ENCODE assay signal across 10 cellular contexts in genomic region chr4:680565-680930, GRCh38. TPM values are rescaled to one million over a fixed set of nuclear protein-coding genes. Genes with fewer than 3 reads are reported as not detected.
DNase-seq lines count a peak whose midpoint lies in the region; ATAC-seq and TF ChIP-seq lines count a peak whose summit lies in the region.
"Had no signal": no experiment of that assay in that cellular context is flagged by ENCODE, and none has a peak within 500 bp of the region (broad histone marks: within the 10 kb centered on the region; RNA-seq: fewer than 3 reads in every experiment).

No MANE protein-coding gene starts in this region.

- H4K5ac ChIP-seq in mesendoderm (ENCODE audit: low read length): no peak overlapping the region

- 74 to 78% methylated on average over 8 to 15 of the region's 15 CpGs for WGBS in body of pancreas, 2 donors
- no CpG with 5 or more reads among the region's 15 CpGs for WGBS in mesendoderm (ENCODE audit: extremely low coverage, insufficient coverage, low lambda C conversion rate)

- H3K36me3 ChIP-seq in H7 (replicated peaks; ENCODE audit: control insufficient read depth, insufficient read depth, low read length): no peaks in the 10 kb centered on the region
- H3K36me3 ChIP-seq in body of pancreas (replicated peaks in 1 of 2; ENCODE audit: insufficient read depth in 1 of 2, low read depth in 2 of 2): no peaks in the 10 kb centered on the region
- H3K36me3 ChIP-seq in mesendoderm (ENCODE audit: control insufficient read depth, insufficient read depth, low read length): no peaks in the 10 kb centered on the region

- H3K9ac ChIP-seq in mesendoderm (ENCODE audit: low read length): peak overlapping the region; percentile 21

- peaks cover 42% of the 10 kb centered on the region for H3K4me1 ChIP-seq in body of pancreas
- peaks cover 1% of the 10 kb centered on the region for H3K4me1 ChIP-seq in mesendoderm (ENCODE audit: control insufficient read depth, low read depth, low read length)

- TF ChIP-seq CTCF in AG04449 (IDR thresholded peaks at IDR 0.05; ENCODE audit: insufficient read depth, low read length, missing control alignments) (no peak), body of pancreas (IDR thresholded peaks at IDR 0.05) (no peak)

- no peak overlapping the region for H3K4ac ChIP-seq in mesendoderm (ENCODE audit: low read depth, low read length)

- no peaks in the 10 kb centered on the region for H3K9me3 ChIP-seq in body of pancreas

- no peaks in the 10 kb centered on the region for H3K79me1 ChIP-seq in mesendoderm (ENCODE audit: low read length)

- peak overlapping the region; percentile 65 for H3K4me3 ChIP-seq in AG04449 (ENCODE audit: low read depth, low read length)
- H3K4me3 ChIP-seq in H7 (ENCODE audit: insufficient read depth, low read depth, low read length): peak overlapping the region; percentile 67
- H3K4me3 ChIP-seq in body of pancreas: no peak overlapping the region
- H3K4me3 ChIP-seq in mesendoderm (ENCODE audit: low read length): no peak overlapping the region

- peak overlapping the region; percentile 45 for H3K23ac ChIP-seq in mesendoderm (ENCODE audit: low read length)

- H3K79me2 ChIP-seq in mesendoderm (ENCODE audit: control insufficient read depth, insufficient read depth, low read length): no peaks in the 10 kb centered on the region

- H3K27me3 ChIP-seq in H7 (ENCODE audit: control insufficient read depth, insufficient read depth, low read length) (no peaks in the 10 kb centered on the region; the same call in 1 of the 2 replicates), body of pancreas (no peaks in the 10 kb centered on the region), mesendoderm (ENCODE audit: insufficient read depth, low read length, poor library complexity) (no peaks in the 10 kb centered on the region)

- no peak overlapping the region for H2BK15ac ChIP-seq in mesendoderm (replicated peaks; ENCODE audit: low read depth)

- ATAC-seq in body of pancreas: peak; percentile 2
- ATAC-seq in HG02870 (IDR thresholded peaks at IDR 0.05; ENCODE audit: unreplicated experiment): no peak

- no peak overlapping the region for H3K27ac ChIP-seq in body of pancreas
- H3K27ac ChIP-seq in mesendoderm (ENCODE audit: low read depth, low read length): no peak overlapping the region

- no peak overlapping the region for H2AK5ac ChIP-seq in mesendoderm (ENCODE audit: low read length)

- H3K18ac ChIP-seq in mesendoderm (ENCODE audit: low read length): no peak overlapping the region

- TF ChIP-seq POLR2A in body of pancreas (IDR thresholded peaks at IDR 0.05): no peak

- CTCF ChIA-PET in AG04449 (lab: Yijun Ruan, JAX): no interaction called here

- H2BK120ac ChIP-seq in mesendoderm (ENCODE audit: low read depth, low read length): no peak overlapping the region

- H3K4me2 ChIP-seq in mesendoderm (ENCODE audit: low read length): peak overlapping the region; percentile 60

- H4K8ac ChIP-seq in mesendoderm (ENCODE audit: low read depth, low read length): no peak overlapping the region

- POLR2A ChIA-PET in AG04449 (lab: Yijun Ruan, JAX): no interaction called here

- no peak overlapping the region for H2BK5ac ChIP-seq in mesendoderm (ENCODE audit: low read length)

- intact Hi-C loops in body of pancreas (cut with DNase I): no loop called here

- H3K56ac ChIP-seq in mesendoderm (ENCODE audit: low read length): peak overlapping the region; percentile 19

- DNase-seq in AG04449 (ENCODE audit: low read depth, low spot score) (no peak), H7 (peak; percentile 86), body of pancreas (no peak), mesendoderm (no peak), NCI-H187 (lab: John Stamatoyannopoulos, UW) (no peak), iPS-NIHi7 (ENCODE audit: extremely low spot score) (no peak)
- DNase-seq in NK-92 treated with Interleukin-12 subunit alpha and Interleukin-12 subunit beta, amount 100 ng/mL, for 24 hours (lab: John Stamatoyannopoulos, UW): no peak
- DNase-seq: cortex of kidney, NCI-H446 treated with DMSO at 0.1 percent for 48 hours had no signal

RNA-seq across cellular contexts. Expression of gene MYL5, which starts 6.2 kb away (rescaled TPM):
- 12.6 and 18.2 TPM in 2 replicates for total RNA-seq in H7 (2014; rRNA removed; shearing (Covaris generic))
- total RNA-seq in body of pancreas: 1 to 10 TPM; 3.0 to 6.0 TPM
- 4.5 TPM for polyA plus RNA-seq in mesendoderm (2013, experiment 1 of 2)
- 4.6 TPM for polyA plus RNA-seq in mesendoderm (2013, experiment 2 of 2)

RNA-seq across cellular contexts. Expression of gene ATP5ME, which starts 6.5 kb away (rescaled TPM):
- total RNA-seq in H7 (2014; rRNA removed; shearing (Covaris generic)): 410 and 452 TPM in 2 replicates
- 10 to 100 TPM; 20.2 to 37.9 TPM for total RNA-seq in body of pancreas
- 1,265 TPM for polyA plus RNA-seq in mesendoderm (2013, experiment 1 of 2)
- 1,279 TPM for polyA plus RNA-seq in mesendoderm (2013, experiment 2 of 2)

RNA-seq across cellular contexts. Expression of gene SLC49A3, which starts 8.4 kb away (rescaled TPM):
- total RNA-seq in H7 (2014; rRNA removed; shearing (Covaris generic)): 2.0 and 4.1 TPM in 2 replicates
- total RNA-seq in body of pancreas: 1 to 10 TPM; 8.0 to 8.2 TPM
- polyA plus RNA-seq in mesendoderm (2013, experiment 1 of 2): 0.91 TPM
- polyA plus RNA-seq in mesendoderm (2013, experiment 2 of 2): 0.84 TPM

RNA-seq across cellular contexts. Expression of gene PCGF3, which starts 25.1 kb away (rescaled TPM):
- total RNA-seq in H7 (2014; rRNA removed; shearing (Covaris generic)): 53.6 and 57.9 TPM in 2 replicates
- total RNA-seq in body of pancreas: 10 to 100 TPM; 16.8 to 31.1 TPM
- polyA plus RNA-seq in mesendoderm (2013, experiment 1 of 2): 30.3 TPM
- 31.4 TPM for polyA plus RNA-seq in mesendoderm (2013, experiment 2 of 2)

RNA-seq across cellular contexts. Expression of gene PDE6B, which starts 55.2 kb away (rescaled TPM):
- total RNA-seq in H7 (2014; rRNA removed; shearing (Covaris generic)): 12.1 and 12.7 TPM in 2 replicates
- total RNA-seq in body of pancreas: under 1 TPM in 1 of 2 donors, not detected in 1; 0.26 TPM
- 0.93 TPM for polyA plus RNA-seq in mesendoderm (2013, experiment 1 of 2)
- 1.2 TPM for polyA plus RNA-seq in mesendoderm (2013, experiment 2 of 2)

Comparison
In these comparisons a context has a peak if more than half of its experiments do, and no peak if none do; other contexts are left out.
1. H3K4me3 ChIP-seq: peak in AG04449 (single experiment) and H7 (single experiment); none in body of pancreas (0 of 2) and mesendoderm (single experiment).
2. RNA of gene ATP5ME, which starts 6.5 kb away (total RNA-seq): 410 to 452 TPM in H7; 20.2 to 37.9 TPM in body of pancreas; every median in the first group is over 10 times any median in the second.